ENCODE assay signal across 16 cellular contexts in the genomic region with DNA sequence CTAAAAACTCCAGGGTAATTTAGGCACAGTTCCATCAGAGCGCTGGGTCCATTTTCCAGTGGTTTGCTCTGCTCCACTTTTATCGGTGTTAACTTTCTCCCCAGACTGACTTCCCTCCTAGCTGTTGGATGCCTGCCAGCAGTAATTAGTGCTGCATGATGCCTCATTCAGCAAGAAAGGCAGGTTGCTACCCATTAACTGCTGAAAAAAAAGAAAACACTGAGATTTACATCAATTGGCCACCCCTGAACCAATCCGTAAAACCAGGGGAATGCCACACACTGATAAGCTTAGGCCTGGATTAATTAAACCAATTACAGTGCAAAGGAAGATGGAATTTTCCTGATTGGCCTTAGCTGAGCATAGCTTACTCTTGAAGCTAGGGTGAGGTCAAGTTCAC.
DNase-seq lines count a peak whose midpoint lies in the region; ATAC-seq and TF ChIP-seq lines count a peak whose summit lies in the region.
"Had no signal": no experiment of that assay in that cellular context is flagged by ENCODE, and none has a peak within 500 bp of the region (broad histone marks: within the 10 kb centered on the region; RNA-seq: fewer than 3 reads in every experiment).

No MANE protein-coding gene starts in this region.

- TF ChIP-seq EP300 in ovary (IDR thresholded peaks at IDR 0.05), result no peak

- H3K4me1 Mint-ChIP-seq in Calu3 (ENCODE audit: low read depth, unreplicated experiment), result no peaks in the 10 kb centered on the region
- H3K4me1 Mint-ChIP-seq: B cell had no signal

- H3K36me3 Mint-ChIP-seq in Calu3 (ENCODE audit: insufficient read depth, unreplicated experiment), result no peaks in the 10 kb centered on the region
- H3K36me3 Mint-ChIP-seq: brain had no signal

- H3K4me2 ChIP-seq in hepatocyte, result no peak overlapping the region
- H3K4me2 ChIP-seq: smooth muscle cell had no signal

- H3K9me2 ChIP-seq in hepatocyte (replicated peaks; ENCODE audit: insufficient read depth), result no peaks in the 10 kb centered on the region

- H3K4me3 Mint-ChIP-seq in Calu3 (ENCODE audit: low read depth, unreplicated experiment), result no peak overlapping the region
- H3K4me3 Mint-ChIP-seq: activated T-cell treated with anti-CD3 and anti-CD28 coated beads, Interleukin-2, amount 50 U/mL, for 4 hours; B cell had no signal

- ATAC-seq in GM19455 (IDR thresholded peaks at IDR 0.05; ENCODE audit: unreplicated experiment), result no peak
- ATAC-seq: activated T-cell treated with anti-CD3 and anti-CD28 coated beads, Interleukin-2, amount 50 U/mL, for 4 hours; K562; upper lobe of right lung had no signal

- H3K9me3 ChIP-seq in hepatocyte (ENCODE audit: low read depth) (no peaks in the 10 kb centered on the region), ovary (no peaks in the 10 kb centered on the region)
- H3K9me3 ChIP-seq: Peyer's patch, upper lobe of right lung had no signal

- no peaks in the 10 kb centered on the region for H3K4me1 ChIP-seq in hepatocyte (ENCODE audit: insufficient read depth)
- no peaks in the 10 kb centered on the region for H3K4me1 ChIP-seq in ovary (ENCODE audit: insufficient read depth)
- H3K4me1 ChIP-seq: Peyer's patch, upper lobe of right lung had no signal

- TF ChIP-seq POLR2A in ovary (IDR thresholded peaks at IDR 0.05), result no peak

- H3K27ac ChIP-seq in hepatocyte (no peak overlapping the region), ovary (no peak overlapping the region)
- H3K27ac ChIP-seq: Peyer's patch, upper lobe of right lung had no signal

- no peaks in the 10 kb centered on the region for H4K20me1 ChIP-seq in hepatocyte (ENCODE audit: insufficient read depth, poor library complexity, severe bottlenecking)

- no peaks in the 10 kb centered on the region for H3K27me3 ChIP-seq in hepatocyte
- H3K27me3 ChIP-seq in ovary, result no peaks in the 10 kb centered on the region
- H3K27me3 ChIP-seq: Peyer's patch, upper lobe of right lung had no signal

- intact Hi-C loops in Calu3 (cut with micrococcal nuclease; ENCODE audit: unreplicated experiment) (loop anchor here (10.0 kb wide), 1 partner anchor 662 kb away; no protein-coding TSS in a partner anchor), ovary (cut with DNase I) (no loop called here)

- TF ChIP-seq CTCF in Calu3 (IDR thresholded peaks at IDR 0.05; ENCODE audit: unreplicated experiment) (no peak), hepatocyte (IDR thresholded peaks at IDR 0.05; ENCODE audit: poor library complexity) (no peak), ovary (IDR thresholded peaks at IDR 0.05) (no peak)

- H3K9me3 Mint-ChIP-seq in Calu3 (ENCODE audit: low read depth, unreplicated experiment), result no peaks in the 10 kb centered on the region

- no TSS peak for BruUV-seq in Calu3 (replicated peaks; lab: Mats Ljungman, UMichigan)

- CTCF ChIA-PET in Calu3 (lab: Charles Lee), result no interaction called here

- H3K36me3 ChIP-seq in hepatocyte (replicated peaks; ENCODE audit: insufficient read depth, low read depth), result no peaks in the 10 kb centered on the region
- H3K36me3 ChIP-seq in ovary, result no peaks in the 10 kb centered on the region
- H3K36me3 ChIP-seq: Peyer's patch, upper lobe of right lung had no signal

- H2AFZ ChIP-seq in hepatocyte, result no peak overlapping the region

- 64% methylated on average over 3 of the region's 3 CpGs for WGBS in hepatocyte (ENCODE audit: low lambda C conversion rate, missing lambda C conversion rate)
- 32 to 37% (median 37%) methylated on average over 3 of the region's 3 CpGs for WGBS in ovary, 3 donors

- H3K4me3 ChIP-seq in hepatocyte (no peak overlapping the region), ovary (no peak overlapping the region)
- H3K4me3 ChIP-seq: K562, Peyer's patch, smooth muscle cell, upper lobe of right lung had no signal

- no peaks in the 10 kb centered on the region for H3K79me2 ChIP-seq in hepatocyte

- no peak overlapping the region for H3K27ac Mint-ChIP-seq in Calu3 (ENCODE audit: unreplicated experiment)
- H3K27ac Mint-ChIP-seq: B cell had no signal

- DNase-seq in Calu3 (peak; percentile 3), NCI-H146 (lab: John Stamatoyannopoulos, UW) (peak; percentile 80), RPMI7951 (ENCODE audit: low read depth) (peak; percentile 8), hepatocyte (ENCODE audit: low spot score) (peak; percentile 6), ovary (no peak), UCSD-AML1 (lab: John Stamatoyannopoulos, UW; ENCODE audit: unreplicated experiment) (no peak)
- no peak for DNase-seq in NK-92 treated with Interleukin-12 subunit alpha and Interleukin-12 subunit beta, amount 100 ng/mL, for 24 hours (lab: John Stamatoyannopoulos, UW)
- DNase-seq: activated T-cell treated with anti-CD3 and anti-CD28 coated beads, Interleukin-2, amount 50 U/mL, for 4 hours; HCEC 1CT; Peyer's patch; upper lobe of right lung had no signal

- no peaks in the 10 kb centered on the region for H3K27me3 Mint-ChIP-seq in Calu3 (ENCODE audit: unreplicated experiment)
- H3K27me3 Mint-ChIP-seq: B cell had no signal

Comparison
In these comparisons a context has a peak if more than half of its experiments do, and no peak if none do; other contexts are left out.
1. DNase-seq: peak in Calu3 (single experiment), NCI-H146 (single experiment), RPMI7951 (single experiment) and hepatocyte (single experiment); none in NK-92 treated with Interleukin-12 subunit alpha and Interleukin-12 subunit beta, amount 100 ng/mL, for 24 hours (single experiment), ovary (0 of 5) and UCSD-AML1 (single experiment).